Comparison of ENCODE assay signal across 22 cellular contexts in the genomic region with DNA sequence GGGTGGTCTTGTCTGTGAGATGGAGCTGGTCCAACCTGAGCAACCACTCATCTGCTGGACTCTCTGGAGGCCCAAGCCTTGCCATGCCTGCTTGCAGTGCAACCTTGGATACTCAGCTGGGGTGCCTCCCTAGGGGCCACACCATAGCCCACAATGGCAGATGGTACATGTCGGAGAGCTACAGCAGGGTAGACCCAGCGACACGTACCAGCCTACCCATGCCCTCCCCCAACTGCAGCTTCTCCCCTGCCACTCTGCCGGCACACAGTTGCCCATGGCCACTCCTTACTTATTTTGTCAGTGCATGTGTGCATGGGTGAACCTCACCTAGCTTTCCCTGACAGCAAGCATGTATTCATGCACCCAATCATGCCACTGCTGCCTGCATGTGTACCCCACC.
"Had no signal": no experiment of that assay in that cellular context is flagged by ENCODE, and none has a peak within 500 bp of the region (broad histone marks: within the 10 kb centered on the region; RNA-seq: fewer than 3 reads in every experiment).

No MANE protein-coding gene starts in this region.

- H3K4me1 ChIP-seq: heart right ventricle, left ventricle myocardium inferior, prostate gland, sigmoid colon, spleen, stomach, tibial artery, vagina had no signal

- H3K4me3 ChIP-seq: heart right ventricle, hepatocyte, left ventricle myocardium inferior, lung, ovary, prostate gland, sigmoid colon, spleen, stomach, thoracic aorta, tibial artery, vagina had no signal

- DNase-seq: heart right ventricle; islet precursor cell; left ventricle myocardium inferior; mesendoderm; naive B cell; ovary; retina; sigmoid colon; small intestine; spleen; stimulated activated CD4-positive, alpha-beta T cell treated with anti-CD3 and anti-CD28 coated beads, Interleukin-4, amount 100 ng/mL, for 24 hours; stimulated activated naive B cell treated with anti-CD40 and anti-IgM and Interleukin-4, amounts not matched to agents 10 μg/mL and 1 μg/mL and 100 μg/mL, for 72 hours; stimulated activated naive CD8-positive, alpha-beta T cell treated with anti-CD3 and anti-CD28 coated beads, Interleukin-15, Interleukin-2, amounts not matched to agents 100 U/mL and 50 U/mL, for 24 hours; stomach; tibial artery had no signal

- ATAC-seq: heart right ventricle; natural killer cell treated with Interleukin-12 subunit alpha and Interleukin-12 subunit beta and Interleukin-15 and Interleukin-18, amount 100 ng/mL, for 72 hours; right cardiac atrium; stimulated activated naive CD8-positive, alpha-beta T cell treated with anti-CD3 and anti-CD28 coated beads, Interleukin-15, Interleukin-2, amounts not matched to agents 100 U/mL and 50 U/mL, for 24 hours had no signal

- H3K27ac ChIP-seq: heart right ventricle, hepatocyte, left ventricle myocardium inferior, ovary, prostate gland, sigmoid colon, spleen, stomach, thoracic aorta, tibial artery, vagina had no signal

- H3K9me3 ChIP-seq: left ventricle myocardium inferior, ovary, prostate gland, sigmoid colon, thoracic aorta, tibial artery, vagina had no signal

- H3K36me3 ChIP-seq: heart right ventricle, left ventricle myocardium inferior, ovary, prostate gland, sigmoid colon, spleen, stomach, thoracic aorta, tibial artery, vagina had no signal

- H3K27me3 ChIP-seq: heart right ventricle, hepatocyte, ovary, sigmoid colon, spleen, stomach, tibial artery, vagina had no signal

- FAIRE-seq: small intestine had no signal
